Comparison of ENCODE assay signal across 1 cellular context in the genomic region with DNA sequence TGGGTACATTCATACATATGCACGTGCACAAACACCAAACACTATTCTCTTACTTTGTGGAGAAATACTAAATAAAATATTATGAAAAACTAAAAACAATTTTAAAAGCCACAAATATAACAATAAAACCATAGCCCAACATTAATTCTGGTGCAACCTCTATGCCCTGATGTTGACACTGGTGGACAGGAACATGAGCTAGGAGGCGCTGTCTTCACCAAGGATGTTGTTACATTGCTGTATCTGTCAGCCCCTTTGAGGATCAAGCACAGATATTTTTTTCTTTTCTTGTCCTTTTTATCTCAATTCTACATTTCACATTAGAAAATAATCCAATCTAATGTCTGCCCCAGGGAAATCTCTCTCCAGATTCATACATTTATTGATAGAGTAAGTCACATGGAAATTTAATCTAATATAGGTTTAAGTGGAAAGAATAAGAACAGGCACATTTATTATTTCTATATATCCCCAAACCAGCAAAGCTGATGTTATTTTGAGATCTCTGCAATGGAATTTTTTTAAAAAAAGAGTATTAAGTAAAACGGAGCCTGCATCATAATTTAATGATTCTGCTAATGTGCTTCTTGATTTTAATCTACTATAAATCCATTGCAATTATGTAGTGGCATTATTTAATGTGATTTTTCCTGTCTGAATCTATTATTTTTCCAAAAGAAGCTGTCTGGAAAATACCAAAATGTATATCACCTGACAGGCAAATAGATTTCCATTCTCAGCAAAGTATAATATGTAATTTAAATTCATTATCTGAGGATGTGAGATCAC.
TF ChIP-seq lines count a peak whose summit lies in the region.

No MANE protein-coding gene starts in this region.

TF ChIP-seq in WTC11, 78 proteins besides CTCF, POLR2A, EP300 and RAD21 (continued from another document):
- TF ChIP-seq, protein P1, sequence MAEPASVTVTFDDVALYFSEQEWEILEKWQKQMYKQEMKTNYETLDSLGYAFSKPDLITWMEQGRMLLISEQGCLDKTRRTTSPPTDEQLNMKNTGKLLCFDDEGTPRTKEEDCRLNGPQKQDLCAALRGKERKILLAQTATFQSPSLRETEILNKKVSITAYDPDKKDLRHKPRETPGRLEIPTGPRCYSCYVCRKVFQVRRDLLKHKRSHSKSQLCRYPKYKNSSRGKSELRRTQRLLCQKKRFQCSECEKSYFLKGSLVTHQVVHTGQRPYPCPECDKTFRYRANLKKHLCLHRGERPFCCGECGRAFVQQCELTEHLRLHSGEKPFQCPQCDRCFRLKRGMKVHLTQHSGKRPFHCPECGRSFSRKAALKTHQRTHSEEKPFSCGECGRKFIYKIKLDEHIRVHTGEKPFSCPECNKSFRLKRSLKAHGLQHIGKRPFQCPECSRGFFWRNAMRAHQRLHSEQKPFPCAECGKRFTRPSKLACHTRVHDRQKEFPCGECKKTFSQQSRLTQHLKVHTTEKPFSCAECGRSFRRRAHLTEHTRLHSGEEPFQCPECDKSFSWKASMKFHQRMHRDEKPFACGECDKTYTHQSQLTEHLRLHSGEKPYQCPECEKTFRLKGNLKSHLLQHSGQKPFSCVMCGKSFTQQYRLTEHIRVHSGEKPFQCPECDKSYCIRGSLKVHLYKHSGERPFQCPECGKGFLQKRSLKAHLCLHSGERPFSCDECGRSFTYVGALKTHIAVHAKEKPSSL (CRISPR knock-in tag; conservative IDR thresholded peaks at IDR 0.05): no peak
- TF ChIP-seq, protein P2, sequence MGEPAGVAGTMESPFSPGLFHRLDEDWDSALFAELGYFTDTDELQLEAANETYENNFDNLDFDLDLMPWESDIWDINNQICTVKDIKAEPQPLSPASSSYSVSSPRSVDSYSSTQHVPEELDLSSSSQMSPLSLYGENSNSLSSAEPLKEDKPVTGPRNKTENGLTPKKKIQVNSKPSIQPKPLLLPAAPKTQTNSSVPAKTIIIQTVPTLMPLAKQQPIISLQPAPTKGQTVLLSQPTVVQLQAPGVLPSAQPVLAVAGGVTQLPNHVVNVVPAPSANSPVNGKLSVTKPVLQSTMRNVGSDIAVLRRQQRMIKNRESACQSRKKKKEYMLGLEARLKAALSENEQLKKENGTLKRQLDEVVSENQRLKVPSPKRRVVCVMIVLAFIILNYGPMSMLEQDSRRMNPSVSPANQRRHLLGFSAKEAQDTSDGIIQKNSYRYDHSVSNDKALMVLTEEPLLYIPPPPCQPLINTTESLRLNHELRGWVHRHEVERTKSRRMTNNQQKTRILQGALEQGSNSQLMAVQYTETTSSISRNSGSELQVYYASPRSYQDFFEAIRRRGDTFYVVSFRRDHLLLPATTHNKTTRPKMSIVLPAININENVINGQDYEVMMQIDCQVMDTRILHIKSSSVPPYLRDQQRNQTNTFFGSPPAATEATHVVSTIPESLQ (CRISPR knock-in tag; IDR thresholded peaks at IDR 0.05): no peak
- TF ChIP-seq GABPB1 (CRISPR knock-in tag; IDR thresholded peaks at IDR 0.05): no peak
- no peak for TF ChIP-seq TEAD4 (CRISPR knock-in tag; IDR thresholded peaks at IDR 0.05)
- TF ChIP-seq ESRRA (CRISPR knock-in tag; IDR thresholded peaks at IDR 0.05; ENCODE audit: borderline replicate concordance): no peak
- TF ChIP-seq ZNF138 (CRISPR knock-in tag; conservative IDR thresholded peaks at IDR 0.05): no peak
- TF ChIP-seq, protein P3, sequence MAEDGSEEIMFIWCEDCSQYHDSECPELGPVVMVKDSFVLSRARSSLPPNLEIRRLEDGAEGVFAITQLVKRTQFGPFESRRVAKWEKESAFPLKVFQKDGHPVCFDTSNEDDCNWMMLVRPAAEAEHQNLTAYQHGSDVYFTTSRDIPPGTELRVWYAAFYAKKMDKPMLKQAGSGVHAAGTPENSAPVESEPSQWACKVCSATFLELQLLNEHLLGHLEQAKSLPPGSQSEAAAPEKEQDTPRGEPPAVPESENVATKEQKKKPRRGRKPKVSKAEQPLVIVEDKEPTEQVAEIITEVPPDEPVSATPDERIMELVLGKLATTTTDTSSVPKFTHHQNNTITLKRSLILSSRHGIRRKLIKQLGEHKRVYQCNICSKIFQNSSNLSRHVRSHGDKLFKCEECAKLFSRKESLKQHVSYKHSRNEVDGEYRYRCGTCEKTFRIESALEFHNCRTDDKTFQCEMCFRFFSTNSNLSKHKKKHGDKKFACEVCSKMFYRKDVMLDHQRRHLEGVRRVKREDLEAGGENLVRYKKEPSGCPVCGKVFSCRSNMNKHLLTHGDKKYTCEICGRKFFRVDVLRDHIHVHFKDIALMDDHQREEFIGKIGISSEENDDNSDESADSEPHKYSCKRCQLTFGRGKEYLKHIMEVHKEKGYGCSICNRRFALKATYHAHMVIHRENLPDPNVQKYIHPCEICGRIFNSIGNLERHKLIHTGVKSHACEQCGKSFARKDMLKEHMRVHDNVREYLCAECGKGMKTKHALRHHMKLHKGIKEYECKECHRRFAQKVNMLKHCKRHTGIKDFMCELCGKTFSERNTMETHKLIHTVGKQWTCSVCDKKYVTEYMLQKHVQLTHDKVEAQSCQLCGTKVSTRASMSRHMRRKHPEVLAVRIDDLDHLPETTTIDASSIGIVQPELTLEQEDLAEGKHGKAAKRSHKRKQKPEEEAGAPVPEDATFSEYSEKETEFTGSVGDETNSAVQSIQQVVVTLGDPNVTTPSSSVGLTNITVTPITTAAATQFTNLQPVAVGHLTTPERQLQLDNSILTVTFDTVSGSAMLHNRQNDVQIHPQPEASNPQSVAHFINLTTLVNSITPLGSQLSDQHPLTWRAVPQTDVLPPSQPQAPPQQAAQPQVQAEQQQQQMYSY (CRISPR knock-in tag; IDR thresholded peaks at IDR 0.05): no peak
- TF ChIP-seq, protein P4, sequence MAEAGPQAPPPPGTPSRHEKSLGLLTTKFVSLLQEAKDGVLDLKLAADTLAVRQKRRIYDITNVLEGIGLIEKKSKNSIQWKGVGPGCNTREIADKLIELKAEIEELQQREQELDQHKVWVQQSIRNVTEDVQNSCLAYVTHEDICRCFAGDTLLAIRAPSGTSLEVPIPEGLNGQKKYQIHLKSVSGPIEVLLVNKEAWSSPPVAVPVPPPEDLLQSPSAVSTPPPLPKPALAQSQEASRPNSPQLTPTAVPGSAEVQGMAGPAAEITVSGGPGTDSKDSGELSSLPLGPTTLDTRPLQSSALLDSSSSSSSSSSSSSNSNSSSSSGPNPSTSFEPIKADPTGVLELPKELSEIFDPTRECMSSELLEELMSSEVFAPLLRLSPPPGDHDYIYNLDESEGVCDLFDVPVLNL (CRISPR knock-in tag; IDR thresholded peaks at IDR 0.05; ENCODE audit: borderline replicate concordance, low read depth): no peak
